ENCODE assay signal across 9 cellular contexts in the genomic region with DNA sequence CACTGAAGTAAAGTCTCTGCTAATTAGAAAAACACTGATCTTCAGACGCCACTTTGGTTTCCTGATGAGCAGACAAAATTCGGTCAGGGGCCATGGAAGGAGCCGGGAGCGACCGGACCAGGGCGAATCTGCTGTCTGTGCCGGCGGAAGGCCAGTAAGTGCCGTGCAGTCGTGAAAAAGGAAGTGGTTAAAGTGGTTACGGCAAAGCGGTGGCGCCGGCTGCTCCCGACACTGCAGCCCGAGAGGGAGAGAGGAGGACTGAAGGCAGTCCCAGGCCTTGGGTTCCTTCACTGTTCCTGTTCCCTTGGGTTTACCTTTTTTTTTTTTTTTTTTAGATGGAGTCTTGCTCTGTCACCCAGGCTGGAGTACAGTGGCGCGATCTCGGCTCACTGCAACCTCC. TPM values are rescaled to one million over a fixed set of nuclear protein-coding genes. Genes with fewer than 3 reads are reported as not detected.
A peak's percentile ranks its signal among the peaks of the same experiment; 100 is the strongest.
DNase-seq lines count a peak whose midpoint lies in the region; ATAC-seq and TF ChIP-seq lines count a peak whose summit lies in the region.
"Had no signal": no experiment of that assay in that cellular context is flagged by ENCODE, and none has a peak within 500 bp of the region (broad histone marks: within the 10 kb centered on the region; RNA-seq: fewer than 3 reads in every experiment).

No MANE protein-coding gene starts in this region.

- H3K27ac ChIP-seq in WERI-Rb-1 (peak overlapping the region; percentile 75), sigmoid colon (peak overlapping the region in 1 of 4 donors; percentile 14)

- H3K36me3 ChIP-seq in H7 (replicated peaks; ENCODE audit: control insufficient read depth, insufficient read depth, low read length), result no peaks in the 10 kb centered on the region; the same call in 1 of the 2 replicates
- peaks cover 56% of the 10 kb centered on the region for H3K36me3 ChIP-seq in WERI-Rb-1
- peaks cover 0 to 39% (median 11%) of the 10 kb centered on the region in 4 donors for H3K36me3 ChIP-seq in sigmoid colon

- H3K4me3 ChIP-seq in H7 (ENCODE audit: insufficient read depth, low read depth, low read length), result no peak overlapping the region
- no peak overlapping the region for H3K4me3 ChIP-seq in WERI-Rb-1 (ENCODE audit: low read depth, low read length)
- H3K4me3 ChIP-seq in sigmoid colon, result no peak overlapping the region

- no peak for TF ChIP-seq POLR2A in sigmoid colon (IDR thresholded peaks at IDR 0.05)

- peaks cover 0 to 12% (median 0%) of the 10 kb centered on the region in 4 donors for H3K4me1 ChIP-seq in sigmoid colon

- TF ChIP-seq EP300 in sigmoid colon (IDR thresholded peaks at IDR 0.05), result no peak

- TF ChIP-seq CTCF in WERI-Rb-1 (IDR thresholded peaks at IDR 0.05; ENCODE audit: low read depth, low read length), result no peak
- no peak for TF ChIP-seq CTCF in sigmoid colon (IDR thresholded peaks at IDR 0.05)

- ATAC-seq in HG03342 (IDR thresholded peaks at IDR 0.05; ENCODE audit: unreplicated experiment), result no peak

- no peaks in the 10 kb centered on the region for H3K27me3 ChIP-seq in H7 (ENCODE audit: control insufficient read depth, insufficient read depth, low read length)
- H3K27me3 ChIP-seq in WERI-Rb-1 (ENCODE audit: insufficient read depth, low read depth, severe bottlenecking), result no peaks in the 10 kb centered on the region
- H3K27me3 ChIP-seq in sigmoid colon, result no peaks in the 10 kb centered on the region

- WGBS in sigmoid colon, 2 donors, result 54 to 86% methylated on average over 19 of the region's 19 CpGs

- intact Hi-C loops in sigmoid colon (cut with DNase I), result no loop called here

- H3K9me3 ChIP-seq in WERI-Rb-1 (ENCODE audit: severe bottlenecking) (no peaks in the 10 kb centered on the region), sigmoid colon (no peaks in the 10 kb centered on the region)

- DNase-seq in H7 (peak; percentile 49), WERI-Rb-1 (no peak), germinal center (ENCODE audit: low spot score) (peak; percentile 61), NCI-H226 (no peak), AG08396 (ENCODE audit: low spot score) (no peak), sigmoid colon (no peak)
- peak; percentile 21 to 41 for DNase-seq in stimulated activated CD8-positive, alpha-beta memory T cell treated with anti-CD3 and anti-CD28 coated beads, Interleukin-15, amount 100 ng/mL, for 48 hours (ENCODE audit: low read depth in 2 of 2)

RNA-seq across cellular contexts. Expression of gene HEXD, which starts 17.3 kb away (rescaled TPM):
- total RNA-seq in H7 (2014; rRNA removed; shearing (Covaris generic)), result 16.6 and 24.6 TPM in 2 replicates
- total RNA-seq in sigmoid colon, result 10 to 100 TPM; 15.8 to 42.9 (median 24.0) TPM
- 10 to 100 TPM in 2 of 3 donors, 1 to 10 TPM in 1; 9.5 to 46.2 (median 16.2) TPM for polyA plus RNA-seq in sigmoid colon

RNA-seq across cellular contexts. Expression of gene OGFOD3, which starts 17.6 kb away (rescaled TPM):
- total RNA-seq in H7 (2014; rRNA removed; shearing (Covaris generic)), result 26.2 and 28.6 TPM in 2 replicates
- total RNA-seq in sigmoid colon, result 10 to 100 TPM; 14.1 to 28.2 (median 22.1) TPM
- 10 to 100 TPM in 1 of 3 donors, 1 to 10 TPM in 2; 6.0 to 23.4 (median 6.9) TPM for polyA plus RNA-seq in sigmoid colon

RNA-seq across cellular contexts. Expression of gene UTS2R, which starts 29.3 kb away (rescaled TPM):
- not detected in 2 replicates for total RNA-seq in H7 (2014; rRNA removed; shearing (Covaris generic))
- total RNA-seq in sigmoid colon, result not detected
- not detected for polyA plus RNA-seq in sigmoid colon
- total RNA-seq: epithelial cell of proximal tubule had no signal

RNA-seq across cellular contexts. Expression of gene TEX19, which starts 41.8 kb away (rescaled TPM):
- total RNA-seq in H7 (2014; rRNA removed; shearing (Covaris generic)), result 1.1 and 1.9 TPM in 2 replicates
- total RNA-seq in sigmoid colon, result not detected
- under 1 TPM in 1 of 3 donors, not detected in 2; 0.04 TPM for polyA plus RNA-seq in sigmoid colon
- total RNA-seq: epithelial cell of proximal tubule had no signal

RNA-seq across cellular contexts. Expression of gene CYBC1, which starts 49.7 kb away (rescaled TPM):
- total RNA-seq in H7 (2014; rRNA removed; shearing (Covaris generic)), result 62.8 and 76.1 TPM in 2 replicates
- 10 to 100 TPM; 22.8 to 76.6 (median 46.7) TPM for total RNA-seq in sigmoid colon
- polyA plus RNA-seq in sigmoid colon, result 100 to 1,000 TPM in 1 of 3 donors, 10 to 100 TPM in 2; 25.8 to 116 (median 32.1) TPM

Comparison
In these comparisons a context has a peak if more than half of its experiments do, and no peak if none do; other contexts are left out.
1. DNase-seq: peak in H7 (single experiment), germinal center (single experiment) and stimulated activated CD8-positive, alpha-beta memory T cell treated with anti-CD3 and anti-CD28 coated beads, Interleukin-15, amount 100 ng/mL, for 48 hours (2 of 2); none in WERI-Rb-1 (single experiment), NCI-H226 (single experiment), AG08396 (single experiment) and sigmoid colon (single experiment).